Comparison of ENCODE assay signal across 8 cellular contexts in genomic region chr9:137223078-137224040, GRCh38. TPM values are rescaled to one million over a fixed set of nuclear protein-coding genes. Genes with fewer than 3 reads are reported as not detected.
A peak's percentile ranks its signal among the peaks of the same experiment; 100 is the strongest.
DNase-seq lines count a peak whose midpoint lies in the region; ATAC-seq, FAIRE-seq and TF ChIP-seq lines count a peak whose summit lies in the region.

No MANE protein-coding gene starts in this region.

- peak overlapping the region; percentile 77 to 95 for H3K4me2 ChIP-seq in H1 (ENCODE audit: insufficient read depth in 1 of 2, low read depth in 2 of 2, low read length in 2 of 2)
- peak overlapping the region; percentile 85 for H3K4me2 ChIP-seq in mesenchymal stem cell (ENCODE audit: low read length, poor library complexity, severe bottlenecking)

- H4K91ac ChIP-seq in H1 (replicated peaks; ENCODE audit: insufficient read length, low read length) (no peak overlapping the region), mesenchymal stem cell (ENCODE audit: low read length) (peak overlapping the region; percentile 86)

- no peak overlapping the region for H2AFZ ChIP-seq in H1 (ENCODE audit: low read length)
- H2AFZ ChIP-seq in mesenchymal stem cell (ENCODE audit: low read depth, low read length), result peak overlapping the region; percentile 96

- H2BK5ac ChIP-seq in H1 (ENCODE audit: low read depth, low read length) (peak overlapping the region; percentile 49; the same call in 1 of the 2 replicates), mesenchymal stem cell (ENCODE audit: low read depth, low read length, poor library complexity, severe bottlenecking) (no peak overlapping the region)

- peak; percentile 36 for FAIRE-seq in H1 (lab: Jason Lieb, UNC)

- DNase-seq in COR-L47 (lab: John Stamatoyannopoulos, UW) (peak; percentile 98), HT1080 (ENCODE audit: low read depth) (peak; percentile 96), NOMO-1 (lab: John Stamatoyannopoulos, UW; ENCODE audit: unreplicated experiment in 2 of 2) (peak; percentile 99 to 100), H1 (ENCODE audit: low read depth in 1 of 2, low spot score in 2 of 2) (peak; percentile 96 to 99), mesenchymal stem cell (peak; percentile 98)
- DNase-seq in activated CD8-positive, alpha-beta memory T cell treated with anti-CD3 and anti-CD28 coated beads for 48 hours (ENCODE audit: low read depth in 2 of 3, low spot score in 2 of 3), result peak; percentile 97 to 99 (median 99)
- peak; percentile 94 for DNase-seq in stimulated activated CD8-positive, alpha-beta memory T cell treated with anti-CD3 and anti-CD28 coated beads, Interleukin-12 subunit alpha, Interleukin-12 subunit beta, amount 100 ng/mL, for 24 hours (ENCODE audit: extremely low read depth)

- CTCF ChIA-PET in H1 (lab: Charles Lee; ENCODE audit: partially characterized antibody), result interaction anchor here (0.6 to 20.2 kb wide), 17 partner anchors 10 to 1404 kb away, joined by 3 to 204 read pairs (median 4); partner anchors contain the start of genes ANAPC2, SSNA1, TPRN and TUBB4B

- H3K56ac ChIP-seq in H1 (replicated peaks; ENCODE audit: insufficient read length, low read depth, low read length), result peak overlapping the region; percentile 92

- H3K27me3 ChIP-seq in H1 (replicated peaks in 1 of 4; ENCODE audit: control insufficient read depth in 3 of 4, extremely low read depth in 1 of 4, insufficient read depth in 3 of 4, low read length in 3 of 4), result no peaks in the 10 kb centered on the region; a peak in 2 of 7 replicates
- peaks cover 0 to 4% of the 10 kb centered on the region in 2 experiments for H3K27me3 ChIP-seq in mesenchymal stem cell (ENCODE audit: control insufficient read depth in 1 of 2, insufficient read depth in 1 of 2, low read length in 2 of 2)

- WGBS in H1 (ENCODE audit: extremely low coverage in 1 of 2, insufficient coverage in 1 of 2, insufficient read length in 1 of 2, insufficient replicate concordance in 2 of 2, low coverage in 1 of 2, low lambda C conversion rate in 2 of 2, missing lambda C conversion rate in 1 of 2), 2 experiments, result 2% methylated on average over 36 of the region's 68 CpGs; no CpG with 5 or more reads in 1 of the 2 experiments
- 1% methylated on average over 67 of the region's 68 CpGs for WGBS in mesenchymal stem cell

- H3K36me3 ChIP-seq in H1 (ENCODE audit: control insufficient read depth in 2 of 4, insufficient read depth in 4 of 4, low read length in 3 of 4) (no peaks in the 10 kb centered on the region; a peak in 1 of 8 replicates), mesenchymal stem cell (ENCODE audit: control insufficient read depth in 1 of 2, insufficient read depth in 2 of 2, low read depth in 1 of 2, low read length in 2 of 2) (peaks cover 0 to 10% of the 10 kb centered on the region in 2 experiments)

- TF ChIP-seq EP300 in H1 (IDR thresholded peaks at IDR 0.05; ENCODE audit: borderline replicate concordance in 1 of 2, low read depth in 2 of 2, low read length in 2 of 2), result no peak

- H3K9ac ChIP-seq in H1 (replicated peaks in 1 of 4; ENCODE audit: extremely low read depth in 1 of 4, low read depth in 3 of 4, low read length in 3 of 4) (peak overlapping the region in 3 of 4 experiments; percentile 55 to 82 (median 58); a peak in 6 of 7 replicates), mesenchymal stem cell (ENCODE audit: low read length) (peak overlapping the region; percentile 92)

- H3K4me1 ChIP-seq in H1 (replicated peaks in 1 of 4; ENCODE audit: control insufficient read depth in 3 of 4, insufficient read depth in 4 of 4, low read length in 3 of 4), result peaks cover 0 to 20% (median 10%) of the 10 kb centered on the region in 4 experiments; a peak in 5 of 7 replicates
- peaks cover 59% of the 10 kb centered on the region for H3K4me1 ChIP-seq in mesenchymal stem cell (ENCODE audit: control insufficient read depth, insufficient read depth, low read depth, low read length)

- no peak overlapping the region for H2BK20ac ChIP-seq in H1 (ENCODE audit: low read length)

- no peak for TF ChIP-seq RAD21 in H1 (IDR thresholded peaks at IDR 0.05 in 1 of 2, conservative IDR thresholded peaks at IDR 0.05 in 1 of 2; ENCODE audit: low read depth in 2 of 2, low read length in 2 of 2)

- H3K23ac ChIP-seq in H1 (ENCODE audit: insufficient read length) (no peak overlapping the region), mesenchymal stem cell (ENCODE audit: low read length in 2 of 2) (peak overlapping the region in 1 of 2 experiments; percentile 36)

- TF ChIP-seq POLR2A in H1 (IDR thresholded peaks at IDR 0.05; ENCODE audit: control extremely low read depth in 1 of 2, low read depth in 2 of 2, low read length in 2 of 2), result peak in 1 of 2 experiments; percentile 53; a peak in 1 of 3 replicates

- H3K14ac ChIP-seq in H1 (ENCODE audit: insufficient read length) (no peak overlapping the region), mesenchymal stem cell (ENCODE audit: low read length in 2 of 2) (peak overlapping the region in 1 of 2 experiments; percentile 97)

- H2BK12ac ChIP-seq in H1 (ENCODE audit: low read depth, low read length) (no peak overlapping the region), mesenchymal stem cell (ENCODE audit: low read length in 2 of 2) (no peak overlapping the region)

- H3K18ac ChIP-seq in H1 (ENCODE audit: extremely low read depth, low read length) (peak overlapping the region; percentile 83; the same call in 1 of the 2 replicates), mesenchymal stem cell (ENCODE audit: low read depth in 1 of 2, low read length in 2 of 2) (peak overlapping the region; percentile 74 to 93)

- TF ChIP-seq CTCF in H1 (IDR thresholded peaks at IDR 0.05; ENCODE audit: control extremely low read depth in 1 of 3, insufficient read depth in 1 of 3, low read depth in 1 of 3, low read length in 3 of 3), result no peak

- H3K27ac ChIP-seq in H1 (ENCODE audit: low read depth, low read length) (no peak overlapping the region), mesenchymal stem cell (ENCODE audit: low read length, poor library complexity, severe bottlenecking) (peak overlapping the region; percentile 25)

- H3K4ac ChIP-seq in H1 (replicated peaks; ENCODE audit: insufficient read length, low read depth, low read length) (no peak overlapping the region), mesenchymal stem cell (ENCODE audit: low read depth in 1 of 2, low read length in 2 of 2) (peak overlapping the region in 1 of 2 experiments; percentile 90)

- peaks cover 0 to 3% of the 10 kb centered on the region in 2 experiments for H4K20me1 ChIP-seq in H1 (replicated peaks in 1 of 2; ENCODE audit: control insufficient read depth in 1 of 2, insufficient read depth in 2 of 2, low read length in 2 of 2)

- no peaks in the 10 kb centered on the region for H3K9me3 ChIP-seq in H1 (ENCODE audit: insufficient read depth in 2 of 2, low read depth in 1 of 2, low read length in 1 of 2)
- H3K9me3 ChIP-seq in mesenchymal stem cell (ENCODE audit: control insufficient read depth, low read length), result no peaks in the 10 kb centered on the region

- peak overlapping the region; percentile 88 for H4K5ac ChIP-seq in H1 (ENCODE audit: insufficient read length, low read depth, low read length)

- H2BK120ac ChIP-seq in H1 (replicated peaks; ENCODE audit: low read depth, low read length), result no peak overlapping the region
- H2BK120ac ChIP-seq in mesenchymal stem cell (ENCODE audit: low read depth, low read length), result no peak overlapping the region

- H3K79me2 ChIP-seq in H1 (ENCODE audit: control insufficient read depth in 1 of 2, insufficient read depth in 2 of 2, low read length in 2 of 2), result no peaks in the 10 kb centered on the region

- H3K79me1 ChIP-seq in H1 (ENCODE audit: low read depth, low read length) (no peaks in the 10 kb centered on the region), mesenchymal stem cell (replicated peaks; ENCODE audit: low read length, poor library complexity, severe bottlenecking) (no peaks in the 10 kb centered on the region)

- peak overlapping the region; percentile 82 for H4K8ac ChIP-seq in H1 (ENCODE audit: extremely low read depth, insufficient read depth, low read length)
- H4K8ac ChIP-seq in mesenchymal stem cell (ENCODE audit: low read length), result peak overlapping the region; percentile 92

- POLR2A ChIA-PET in H1 (lab: Charles Lee; ENCODE audit: partially characterized antibody), result interaction anchor here (0.6 to 69.9 kb wide), 15 partner anchors 8 to 111 kb away, joined by 3 to 1462 read pairs (median 3); partner anchors contain the start of genes ANAPC2, NDOR1, NELFB and SSNA1

- H2AK5ac ChIP-seq in H1 (ENCODE audit: low read depth, low read length) (peak overlapping the region; percentile 26; the same call in 1 of the 2 replicates), mesenchymal stem cell (ENCODE audit: low read length, severe bottlenecking) (no peak overlapping the region)

- peak overlapping the region; percentile 67 to 92 (median 79) for H3K4me3 ChIP-seq in H1 (ENCODE audit: extremely low read depth in 1 of 4, insufficient read depth in 2 of 4, low read depth in 3 of 4, low read length in 4 of 4)
- H3K4me3 ChIP-seq in mesenchymal stem cell (ENCODE audit: insufficient read depth in 1 of 2, low read depth in 1 of 2, low read length in 2 of 2), result peak overlapping the region; percentile 71 to 86

- H2BK15ac ChIP-seq in H1 (ENCODE audit: low read length) (0 out of 2 replicates have a peak overlapping the region, but pooled peaks have one; percentile 61), mesenchymal stem cell (ENCODE audit: low read depth, poor library complexity, severe bottlenecking) (no peak overlapping the region)

- ATAC-seq in GM21367 (IDR thresholded peaks at IDR 0.05; ENCODE audit: unreplicated experiment), result peak; percentile 50

- peaks cover 18% of the 10 kb centered on the region; the same call in 1 of the 2 replicates for H3K23me2 ChIP-seq in H1 (ENCODE audit: low read depth, low read length)

RNA-seq across cellular contexts. Expression of gene RNF208, which starts 1.3 kb away (rescaled TPM):
- 0.10 and 0.96 TPM in 2 replicates for total RNA-seq in HT1080 (2014; rRNA removed; shearing (Covaris generic))
- 1.7 and 1.8 TPM in 2 replicates for polyA plus RNA-seq in HT1080 (2015; cell fraction: cytosol; rRNA removed)
- polyA plus RNA-seq in HT1080 (2015; cell fraction: nucleus; rRNA removed), result 4.8 and 5.5 TPM in 2 replicates
- 7.7 and 8.9 TPM in 2 replicates for total RNA-seq in H1 (2021; fragmentation: NEBNext Ultra II Directional; extraction: Animal tissue kit (Norgen Biotek cat#: 25700))
- polyA plus RNA-seq in H1 (2011; rRNA removed), result 2.7 and 4.8 TPM in 2 replicates
- 0.97 TPM for polyA plus RNA-seq in H1 (2011; cell fraction: cytosol; rRNA removed)
- 6.6 TPM for polyA plus RNA-seq in H1 (2011; cell fraction: nucleus; rRNA removed)
- polyA plus RNA-seq in H1 (2012, experiment 1 of 2), result 3.9 to 11.3 TPM (median 9.7 TPM) in 4 replicates
- 7.4 TPM for polyA plus RNA-seq in H1 (2012, experiment 2 of 2)
- 9.7 TPM for polyA plus RNA-seq in H1 (2013, experiment 1 of 2)
- 9.6 TPM for polyA plus RNA-seq in H1 (2013, experiment 2 of 2)
- 0.22 and 0.49 TPM in 2 replicates for polyA minus RNA-seq in H1 (2011; rRNA and poly(A)+ RNA removed)
- 6.2 TPM for polyA minus RNA-seq in H1 (2011; cell fraction: cytosol; rRNA and poly(A)+ RNA removed)
- 1.8 TPM for polyA minus RNA-seq in H1 (2011; cell fraction: nucleus; rRNA and poly(A)+ RNA removed)
- polyA plus RNA-seq in mesenchymal stem cell (2013, experiment 1 of 2), result 3.8 TPM
- polyA plus RNA-seq in mesenchymal stem cell (2013, experiment 2 of 2), result 3.8 TPM

RNA-seq across cellular contexts. Expression of gene CYSRT1, which starts 1.6 kb away (rescaled TPM):
- 1.1 and 1.4 TPM in 2 replicates for total RNA-seq in HT1080 (2014; rRNA removed; shearing (Covaris generic))
- polyA plus RNA-seq in HT1080 (2015; cell fraction: cytosol; rRNA removed), result 1.8 and 2.9 TPM in 2 replicates
- polyA plus RNA-seq in HT1080 (2015; cell fraction: nucleus; rRNA removed), result 0.13 and 2.1 TPM in 2 replicates
- 1.0 and 1.6 TPM in 2 replicates for total RNA-seq in H1 (2021; fragmentation: NEBNext Ultra II Directional; extraction: Animal tissue kit (Norgen Biotek cat#: 25700))
- 6.5 and 7.6 TPM in 2 replicates for polyA plus RNA-seq in H1 (2011; rRNA removed)
- 5.1 TPM for polyA plus RNA-seq in H1 (2011; cell fraction: cytosol; rRNA removed)
- 6.3 TPM for polyA plus RNA-seq in H1 (2011; cell fraction: nucleus; rRNA removed)
- 1.6 to 3.3 TPM (median 2.5 TPM) in 4 replicates for polyA plus RNA-seq in H1 (2012, experiment 1 of 2)
- 1.6 TPM for polyA plus RNA-seq in H1 (2012, experiment 2 of 2)
- polyA plus RNA-seq in H1 (2013, experiment 1 of 2), result 1.9 TPM
- polyA plus RNA-seq in H1 (2013, experiment 2 of 2), result 1.6 TPM
- 0.66 and 1.0 TPM in 2 replicates for polyA minus RNA-seq in H1 (2011; rRNA and poly(A)+ RNA removed)
- polyA minus RNA-seq in H1 (2011; cell fraction: cytosol; rRNA and poly(A)+ RNA removed), result 3.2 TPM
- polyA minus RNA-seq in H1 (2011; cell fraction: nucleus; rRNA and poly(A)+ RNA removed), result 3.0 TPM
- 0.55 TPM for polyA plus RNA-seq in mesenchymal stem cell (2013, experiment 1 of 2)
- 0.60 TPM for polyA plus RNA-seq in mesenchymal stem cell (2013, experiment 2 of 2)

RNA-seq across cellular contexts. Expression of gene RNF224, which starts 3.9 kb away (rescaled TPM):
- not detected in 2 replicates for total RNA-seq in HT1080 (2014; rRNA removed; shearing (Covaris generic))
- 0.07 TPM in 1 of 2 replicates, not detected in the other for polyA plus RNA-seq in HT1080 (2015; cell fraction: cytosol; rRNA removed)
- 0.09 TPM in 1 of 2 replicates, not detected in the other for polyA plus RNA-seq in HT1080 (2015; cell fraction: nucleus; rRNA removed)
- 0.17 TPM in 1 of 2 replicates, not detected in the other for total RNA-seq in H1 (2021; fragmentation: NEBNext Ultra II Directional; extraction: Animal tissue kit (Norgen Biotek cat#: 25700))
- polyA plus RNA-seq in H1 (2011; rRNA removed), result 0.24 and 0.25 TPM in 2 replicates
- polyA plus RNA-seq in H1 (2011; cell fraction: cytosol; rRNA removed), result 0.10 TPM
- 0.58 TPM for polyA plus RNA-seq in H1 (2011; cell fraction: nucleus; rRNA removed)
- polyA plus RNA-seq in H1 (2012, experiment 1 of 2), result 0.19 to 0.48 TPM (median 0.29 TPM) in 4 replicates
- polyA plus RNA-seq in H1 (2012, experiment 2 of 2), result 0.21 TPM
- polyA plus RNA-seq in H1 (2013, experiment 1 of 2), result 0.22 TPM
- 0.15 TPM for polyA plus RNA-seq in H1 (2013, experiment 2 of 2)
- 0.09 and 0.12 TPM in 2 replicates for polyA minus RNA-seq in H1 (2011; rRNA and poly(A)+ RNA removed)
- not detected for polyA minus RNA-seq in H1 (2011; cell fraction: cytosol; rRNA and poly(A)+ RNA removed)
- polyA minus RNA-seq in H1 (2011; cell fraction: nucleus; rRNA and poly(A)+ RNA removed), result 1.00 TPM
- polyA plus RNA-seq in mesenchymal stem cell (2013, experiment 1 of 2), result not detected
- polyA plus RNA-seq in mesenchymal stem cell (2013, experiment 2 of 2), result not detected

RNA-seq across cellular contexts. Expression of gene SLC34A3, which starts 7.3 kb away (rescaled TPM):
- total RNA-seq in HT1080 (2014; rRNA removed; shearing (Covaris generic)), result not detected in 2 replicates
- 0.03 TPM in 1 of 2 replicates, not detected in the other for polyA plus RNA-seq in HT1080 (2015; cell fraction: cytosol; rRNA removed)
- polyA plus RNA-seq in HT1080 (2015; cell fraction: nucleus; rRNA removed), result 0.19 TPM in 1 of 2 replicates, not detected in the other
- not detected in 2 replicates for total RNA-seq in H1 (2021; fragmentation: NEBNext Ultra II Directional; extraction: Animal tissue kit (Norgen Biotek cat#: 25700))
- 0.06 and 0.08 TPM in 2 replicates for polyA plus RNA-seq in H1 (2011; rRNA removed)
- polyA plus RNA-seq in H1 (2011; cell fraction: cytosol; rRNA removed), result 0.09 TPM
- polyA plus RNA-seq in H1 (2011; cell fraction: nucleus; rRNA removed), result 0.33 TPM
- 0.13 to 0.22 TPM (median 0.19 TPM) in 3 of 4 replicates, not detected in the other for polyA plus RNA-seq in H1 (2012, experiment 1 of 2)
- polyA plus RNA-seq in H1 (2012, experiment 2 of 2), result not detected
- polyA plus RNA-seq in H1 (2013, experiment 1 of 2), result 0.04 TPM
- 0.07 TPM for polyA plus RNA-seq in H1 (2013, experiment 2 of 2)
- not detected in 2 replicates for polyA minus RNA-seq in H1 (2011; rRNA and poly(A)+ RNA removed)
- not detected for polyA minus RNA-seq in H1 (2011; cell fraction: cytosol; rRNA and poly(A)+ RNA removed)
- polyA minus RNA-seq in H1 (2011; cell fraction: nucleus; rRNA and poly(A)+ RNA removed), result not detected
- not detected for polyA plus RNA-seq in mesenchymal stem cell (2013, experiment 1 of 2)
- polyA plus RNA-seq in mesenchymal stem cell (2013, experiment 2 of 2), result not detected

RNA-seq across cellular contexts. Expression of gene TUBB4B, which starts 17.7 kb away (rescaled TPM):
- 624 and 993 TPM in 2 replicates for total RNA-seq in HT1080 (2014; rRNA removed; shearing (Covaris generic))
- 942 and 960 TPM in 2 replicates for polyA plus RNA-seq in HT1080 (2015; cell fraction: cytosol; rRNA removed)
- 1,205 and 1,385 TPM in 2 replicates for polyA plus RNA-seq in HT1080 (2015; cell fraction: nucleus; rRNA removed)
- total RNA-seq in H1 (2021; fragmentation: NEBNext Ultra II Directional; extraction: Animal tissue kit (Norgen Biotek cat#: 25700)), result 307 and 311 TPM in 2 replicates
- 280 and 342 TPM in 2 replicates for polyA plus RNA-seq in H1 (2011; rRNA removed)
- 348 TPM for polyA plus RNA-seq in H1 (2011; cell fraction: cytosol; rRNA removed)
- polyA plus RNA-seq in H1 (2011; cell fraction: nucleus; rRNA removed), result 340 TPM
- 226 to 351 TPM (median 341 TPM) in 4 replicates for polyA plus RNA-seq in H1 (2012, experiment 1 of 2)
- 349 TPM for polyA plus RNA-seq in H1 (2012, experiment 2 of 2)
- polyA plus RNA-seq in H1 (2013, experiment 1 of 2), result 214 TPM
- 205 TPM for polyA plus RNA-seq in H1 (2013, experiment 2 of 2)
- 150 and 158 TPM in 2 replicates for polyA minus RNA-seq in H1 (2011; rRNA and poly(A)+ RNA removed)
- 145 TPM for polyA minus RNA-seq in H1 (2011; cell fraction: cytosol; rRNA and poly(A)+ RNA removed)
- polyA minus RNA-seq in H1 (2011; cell fraction: nucleus; rRNA and poly(A)+ RNA removed), result 92.9 TPM
- polyA plus RNA-seq in mesenchymal stem cell (2013, experiment 1 of 2), result 181 TPM
- 181 TPM for polyA plus RNA-seq in mesenchymal stem cell (2013, experiment 2 of 2)
